11 cellular contexts compared by ENCODE assay signal in genomic region chr7:8115547-8116402, GRCh38.
DNase-seq lines count a peak whose midpoint lies in the region; ATAC-seq, FAIRE-seq and TF ChIP-seq lines count a peak whose summit lies in the region.
"Had no signal": no experiment of that assay in that cellular context is flagged by ENCODE, and none has a peak within 500 bp of the region (broad histone marks: within the 10 kb centered on the region; RNA-seq: fewer than 3 reads in every experiment).

No MANE protein-coding gene starts in this region.

- H3K4me3 ChIP-seq in small intestine (ENCODE audit: low read depth in 1 of 2, low read length in 2 of 2) (no peak overlapping the region), smooth muscle cell (no peak overlapping the region)
- H3K4me3 ChIP-seq: transverse colon had no signal

- H3K9ac ChIP-seq in smooth muscle cell (ENCODE audit: low read depth), result no peak overlapping the region

- no peak overlapping the region for H2AFZ ChIP-seq in smooth muscle cell (ENCODE audit: low read depth)

- H3K79me2 ChIP-seq in smooth muscle cell (ENCODE audit: low read depth), result no peaks in the 10 kb centered on the region

- H3K27ac ChIP-seq in small intestine (ENCODE audit: low read depth in 1 of 2, low read length in 1 of 2), result no peak overlapping the region
- no peak overlapping the region for H3K27ac ChIP-seq in smooth muscle cell (ENCODE audit: low read depth)
- H3K27ac ChIP-seq: transverse colon had no signal

- no peaks in the 10 kb centered on the region for H4K20me1 ChIP-seq in smooth muscle cell (ENCODE audit: low read depth)

- H3K36me3 ChIP-seq in small intestine (ENCODE audit: control insufficient read depth in 2 of 2, insufficient read depth in 2 of 2, low read length in 2 of 2), result peaks cover 3 to 5% of the 10 kb centered on the region in 2 donors
- H3K36me3 ChIP-seq in smooth muscle cell (ENCODE audit: low read depth), result no peaks in the 10 kb centered on the region

- no peak for FAIRE-seq in small intestine (lab: Jason Lieb, UNC)
- FAIRE-seq: A204.1, H54 had no signal

- no peaks in the 10 kb centered on the region for H3K9me3 ChIP-seq in small intestine (ENCODE audit: control insufficient read depth, low read depth)
- H3K9me3 ChIP-seq in smooth muscle cell (replicated peaks; ENCODE audit: low read depth), result no peaks in the 10 kb centered on the region
- H3K9me3 ChIP-seq: transverse colon had no signal

- peak; percentile 87 for ATAC-seq in GM21737 (IDR thresholded peaks at IDR 0.05; ENCODE audit: unreplicated experiment)
- peak; percentile 85 for ATAC-seq in HG03558 (IDR thresholded peaks at IDR 0.05; ENCODE audit: extremely low read depth, unreplicated experiment)

- no peaks in the 10 kb centered on the region for H3F3A ChIP-seq in smooth muscle cell (ENCODE audit: low read depth)

- no peak for TF ChIP-seq CTCF in smooth muscle cell (IDR thresholded peaks at IDR 0.05; ENCODE audit: borderline replicate concordance, insufficient read depth, poor library complexity, severe bottlenecking)

- DNase-seq in NCI-H510A treated with DMSO at 0.1 percent for 48 hours (lab: John Stamatoyannopoulos, UW) (peak; percentile 9), NCI-H510A (lab: John Stamatoyannopoulos, UW) (no peak), small intestine (peak; percentile 16), smooth muscle cell (lab: John Stamatoyannopoulos, UW; ENCODE audit: unreplicated experiment) (no peak), CD1c-positive myeloid dendritic cell (ENCODE audit: extremely low spot score) (no peak), activated T-cell treated with anti-CD3 and anti-CD28 coated beads for 4 hours (no peak)
- DNase-seq: transverse colon had no signal

- H3K4me1 ChIP-seq in small intestine (ENCODE audit: control insufficient read depth in 2 of 2, insufficient read depth in 1 of 2, low read depth in 1 of 2, low read length in 1 of 2) (no peaks in the 10 kb centered on the region), smooth muscle cell (ENCODE audit: low read depth) (no peaks in the 10 kb centered on the region)
- H3K4me1 ChIP-seq: transverse colon had no signal

- no peak overlapping the region for H3K4me2 ChIP-seq in smooth muscle cell

- WGBS in small intestine, 3 donors, result 77 to 88% (median 84%) methylated on average over 3 of the region's 3 CpGs
- 93% methylated on average over 3 of the region's 3 CpGs for WGBS in smooth muscle cell (ENCODE audit: low lambda C conversion rate)

- H3K27me3 ChIP-seq in small intestine (ENCODE audit: control insufficient read depth in 2 of 2, insufficient read depth in 2 of 2, low read length in 2 of 2) (no peaks in the 10 kb centered on the region), smooth muscle cell (ENCODE audit: low read depth) (no peaks in the 10 kb centered on the region)
- H3K27me3 ChIP-seq: transverse colon had no signal

Comparison
In these comparisons a context has a peak if more than half of its experiments do, and no peak if none do; other contexts are left out.
1. DNase-seq: peak in NCI-H510A treated with DMSO at 0.1 percent for 48 hours (single experiment) and small intestine (single experiment); none in NCI-H510A (single experiment), smooth muscle cell (single experiment), CD1c-positive myeloid dendritic cell (single experiment) and activated T-cell treated with anti-CD3 and anti-CD28 coated beads for 4 hours (single experiment).